Comparison of ENCODE assay signal across 19 cellular contexts in the genomic region with DNA sequence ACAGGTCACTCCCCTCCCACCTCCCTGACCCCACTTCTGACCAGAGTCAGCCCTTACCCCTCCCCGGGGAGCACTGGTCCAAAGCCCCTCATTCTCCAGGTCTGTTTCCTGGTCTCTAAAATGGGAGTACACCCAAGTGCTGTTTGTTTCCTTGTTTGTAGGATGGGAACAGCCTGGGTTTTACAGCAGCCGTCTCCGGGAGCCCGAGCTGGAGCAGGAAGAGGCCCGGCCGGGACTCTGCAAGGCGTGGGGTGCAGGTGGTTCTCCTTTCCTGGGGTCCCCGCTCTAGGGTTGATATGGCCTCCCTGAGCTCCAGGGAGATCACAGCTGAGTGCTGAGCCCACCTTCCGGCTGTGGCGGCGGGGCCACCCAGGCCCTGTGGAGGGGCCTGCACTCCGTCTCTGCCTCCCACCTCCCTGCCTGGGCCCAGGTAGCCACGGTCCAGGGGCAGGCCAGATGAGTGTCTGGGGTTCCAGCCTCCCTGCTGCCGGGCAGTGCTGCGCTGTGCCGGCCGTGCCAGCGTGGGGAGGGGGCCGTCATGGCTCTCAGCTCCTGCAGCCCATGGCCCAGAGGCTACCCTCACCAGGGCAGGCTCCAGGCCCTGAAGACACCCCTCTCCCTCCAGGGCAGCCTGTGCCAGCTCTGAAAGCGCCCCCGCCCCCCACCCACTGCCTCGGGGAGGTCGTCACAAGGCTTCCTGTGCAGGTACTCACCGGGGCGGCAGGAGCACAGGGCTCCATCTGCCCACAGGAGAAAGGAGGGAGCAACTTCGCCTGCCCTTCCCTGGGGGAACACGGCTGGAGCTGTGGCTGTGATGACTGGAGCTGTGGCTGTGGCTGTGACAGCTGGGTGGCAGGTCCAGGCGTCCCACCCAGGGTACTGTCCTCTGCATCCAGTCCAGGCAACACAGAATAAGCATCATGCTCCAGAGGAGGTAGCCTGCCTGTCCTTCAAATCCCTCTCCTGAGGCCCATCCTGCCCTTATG.
"Had no signal": no experiment of that assay in that cellular context is flagged by ENCODE, and none has a peak within 500 bp of the region (broad histone marks: within the 10 kb centered on the region; RNA-seq: fewer than 3 reads in every experiment).

No MANE protein-coding gene starts in this region.

- H3K4me1 ChIP-seq: body of pancreas, foreskin keratinocyte, uterus had no signal

- H3K9me3 ChIP-seq: body of pancreas, tibial artery, uterus had no signal

- H3K27ac ChIP-seq: body of pancreas, epithelial cell of prostate, foreskin keratinocyte, tibial artery, uterus, VCaP had no signal

- H3K36me3 ChIP-seq: tibial artery, uterus had no signal

- ATAC-seq: activated T-cell treated with anti-CD3 and anti-CD28 coated beads, Interleukin-2, amount 50 U/mL, for 72 hours; body of pancreas; foreskin keratinocyte; natural killer cell treated with Interleukin-12 subunit alpha and Interleukin-12 subunit beta and Interleukin-15 and Interleukin-18, amount 100 ng/mL, for 72 hours had no signal

- H3K4me3 ChIP-seq: body of pancreas, tibial artery, uterus had no signal

- DNase-seq: activated CD4-positive, alpha-beta T cell treated with anti-CD3 and anti-CD28 coated beads for 1 hour; activated CD8-positive, alpha-beta memory T cell treated with anti-CD3 and anti-CD28 coated beads for 24 hours; activated CD8-positive, alpha-beta memory T cell treated with anti-CD3 and anti-CD28 coated beads, Interleukin-2, amount 50 U/mL, for 48 hours; activated naive CD8-positive, alpha-beta T cell treated with anti-CD3 and anti-CD28 coated beads, Interleukin-2, amount 10 ng/mL, durations not matched to agents 7 days and 5 days; activated T-cell treated with anti-CD3 and anti-CD28 coated beads, Interleukin-2, amount 50 U/mL, for 72 hours; amygdala; body of pancreas; foreskin keratinocyte; kidney glomerular epithelial cell; retina; stimulated activated CD4-positive, alpha-beta T cell treated with anti-CD3 and anti-CD28 coated beads, Interleukin-2, amount 100 ng/mL, for 24 hours; stimulated activated naive CD4-positive, alpha-beta T cell treated with Interleukin-2 at 50 U/mL for 16 hours; SW 1271; T-helper 2 cell; uterus had no signal

- H3K27me3 ChIP-seq: body of pancreas, foreskin keratinocyte, uterus had no signal
